In genomic region chr10:49941447-49942338, GRCh38 we compare ENCODE assay signal across 8 cellular contexts. TPM values are rescaled to one million over a fixed set of nuclear protein-coding genes. Genes with fewer than 3 reads are reported as not detected.
DNase-seq lines count a peak whose midpoint lies in the region; ATAC-seq, FAIRE-seq and TF ChIP-seq lines count a peak whose summit lies in the region.
"Not testable (repeated sequence)": the region's sequence is repeated elsewhere in the genome, so short reads cannot be mapped to it uniquely, and the experiment has no call there.

PARG (minus strand) TSS chr10:49942027; CDS start chr10:49941725, 302 bp downstream.
TIMM23B (plus strand) TSS chr10:49942053; CDS start chr10:49942195, 142 bp downstream.

- H3K56ac ChIP-seq in H1 (replicated peaks; ENCODE audit: insufficient read length, low read depth, low read length) = not testable (repeated sequence)

- not testable (repeated sequence) for H3K23ac ChIP-seq in H1 (ENCODE audit: insufficient read length); mesenchymal stem cell (ENCODE audit: low read length in 2 of 2)

- not testable (repeated sequence) for FAIRE-seq in H1 (lab: Jason Lieb, UNC)

- not testable (repeated sequence) for H2AFZ ChIP-seq in H1 (ENCODE audit: low read length)
- H2AFZ ChIP-seq in mesenchymal stem cell (ENCODE audit: low read depth, low read length) = peak within 1 kb of the TSS; percentile 77

- not testable (repeated sequence) for TF ChIP-seq RAD21 in H1 (IDR thresholded peaks at IDR 0.05 in 1 of 2, conservative IDR thresholded peaks at IDR 0.05 in 1 of 2; ENCODE audit: low read depth in 2 of 2, low read length in 2 of 2)

- 1% methylated on average over 62 of the region's 81 CpGs; no CpG with 5 or more reads in 1 of the 2 experiments for WGBS in H1 (ENCODE audit: extremely low coverage in 1 of 2, insufficient coverage in 1 of 2, insufficient read length in 1 of 2, insufficient replicate concordance in 2 of 2, low coverage in 1 of 2, low lambda C conversion rate in 2 of 2, missing lambda C conversion rate in 1 of 2), 2 experiments
- under 1% methylated on average over 78 of the region's 81 CpGs for WGBS in mesenchymal stem cell

- peak within 1 kb of the TSS; percentile 48; the same call in 1 of the 2 replicates for H3K18ac ChIP-seq in H1 (ENCODE audit: extremely low read depth, low read length)
- peak within 1 kb of the TSS; percentile 21 to 85 for H3K18ac ChIP-seq in mesenchymal stem cell (ENCODE audit: low read depth in 1 of 2, low read length in 2 of 2)

- CTCF ChIA-PET in activated CD8-positive, alpha-beta memory T cell treated with anti-CD3 and anti-CD28 coated beads, Interleukin-2, amount 10 ng/mL, durations not matched to agents 7 days and 5 days (lab: Charles Lee) = not testable (repeated sequence)
- CTCF ChIA-PET in H1 (lab: Charles Lee; ENCODE audit: partially characterized antibody) = interaction anchor here (1.2 kb wide), 1 partner anchor 348 kb away, joined by 4 read pairs; no protein-coding TSS in a partner anchor

- H3K4me3 Mint-ChIP-seq in activated CD8-positive, alpha-beta memory T cell treated with anti-CD3 and anti-CD28 coated beads, Interleukin-2, amount 10 ng/mL, durations not matched to agents 7 days and 5 days = peak within 1 kb of the TSS; percentile 99

- peak within 1 kb of the TSS; percentile 87 for H3K9ac ChIP-seq in NT2/D1 (ENCODE audit: insufficient read length, low read depth)
- H3K9ac ChIP-seq in H1 (replicated peaks in 1 of 4; ENCODE audit: extremely low read depth in 1 of 4, low read depth in 3 of 4, low read length in 3 of 4) = peak within 1 kb of the TSS; percentile 78 to 91 (median 82)
- peak within 1 kb of the TSS; percentile 98 for H3K9ac ChIP-seq in mesenchymal stem cell (ENCODE audit: low read length)

- H4K5ac ChIP-seq in H1 (ENCODE audit: insufficient read length, low read depth, low read length) = not testable (repeated sequence)

- peaks cover 30% of the 10 kb centered on the region for H3K4me1 Mint-ChIP-seq in activated CD8-positive, alpha-beta memory T cell treated with anti-CD3 and anti-CD28 coated beads, Interleukin-2, amount 10 ng/mL, durations not matched to agents 7 days and 5 days

- not testable (repeated sequence) for H2BK5ac ChIP-seq in H1 (ENCODE audit: low read depth, low read length)
- H2BK5ac ChIP-seq in mesenchymal stem cell (ENCODE audit: low read depth, low read length, poor library complexity, severe bottlenecking) = peak within 1 kb of the TSS; percentile 31

- H3K9me3 ChIP-seq in NT2/D1 (ENCODE audit: insufficient read depth, low read length); H1 (ENCODE audit: insufficient read depth in 2 of 2, low read depth in 1 of 2, low read length in 1 of 2); mesenchymal stem cell (ENCODE audit: control insufficient read depth, low read length): not testable (repeated sequence)

- peaks cover 9 to 52% of the 10 kb centered on the region in 2 experiments for H3K79me2 ChIP-seq in H1 (ENCODE audit: control insufficient read depth in 1 of 2, insufficient read depth in 2 of 2, low read length in 2 of 2)

- not testable (repeated sequence) for H3K4me1 ChIP-seq in NT2/D1 (ENCODE audit: insufficient read depth, insufficient read length); H1 (replicated peaks in 1 of 4; ENCODE audit: control insufficient read depth in 3 of 4, insufficient read depth in 4 of 4, low read length in 3 of 4); mesenchymal stem cell (ENCODE audit: control insufficient read depth, insufficient read depth, low read depth, low read length)

- TF ChIP-seq POLR2A in H1 (IDR thresholded peaks at IDR 0.05; ENCODE audit: control extremely low read depth in 1 of 2, low read depth in 2 of 2, low read length in 2 of 2) = peak; percentile 43 to 71

- H3K4ac ChIP-seq in H1 (replicated peaks; ENCODE audit: insufficient read length, low read depth, low read length) = not testable (repeated sequence)
- H3K4ac ChIP-seq in mesenchymal stem cell (ENCODE audit: low read depth in 1 of 2, low read length in 2 of 2) = peak within 1 kb of the TSS; percentile 51 to 69

- H3K23me2 ChIP-seq in H1 (ENCODE audit: low read depth, low read length) = not testable (repeated sequence)

- H3K27ac Mint-ChIP-seq in activated CD8-positive, alpha-beta memory T cell treated with anti-CD3 and anti-CD28 coated beads, Interleukin-2, amount 10 ng/mL, durations not matched to agents 7 days and 5 days = peak within 1 kb of the TSS; percentile 92

- peak; percentile 65 for ATAC-seq in GM21367 (IDR thresholded peaks at IDR 0.05; ENCODE audit: unreplicated experiment)
- peak; percentile 86 for ATAC-seq in activated CD8-positive, alpha-beta memory T cell treated with anti-CD3 and anti-CD28 coated beads, Interleukin-2, amount 10 ng/mL, durations not matched to agents 7 days and 5 days

- TF ChIP-seq EP300 in H1 (IDR thresholded peaks at IDR 0.05; ENCODE audit: borderline replicate concordance in 1 of 2, low read depth in 2 of 2, low read length in 2 of 2) = not testable (repeated sequence)

- POLR2A ChIA-PET in H1 (lab: Charles Lee; ENCODE audit: partially characterized antibody) = not testable (repeated sequence)

- not testable (repeated sequence) for H2BK12ac ChIP-seq in H1 (ENCODE audit: low read depth, low read length); mesenchymal stem cell (ENCODE audit: low read length in 2 of 2)

- not testable (repeated sequence) for H2AK5ac ChIP-seq in H1 (ENCODE audit: low read depth, low read length); mesenchymal stem cell (ENCODE audit: low read length, severe bottlenecking)

- not testable (repeated sequence) for TF ChIP-seq CTCF in H1 (IDR thresholded peaks at IDR 0.05; ENCODE audit: control extremely low read depth in 1 of 3, insufficient read depth in 1 of 3, low read depth in 1 of 3, low read length in 3 of 3)

- H4K20me1 ChIP-seq in H1 (replicated peaks in 1 of 2; ENCODE audit: control insufficient read depth in 1 of 2, insufficient read depth in 2 of 2, low read length in 2 of 2) = not testable (repeated sequence)

- not testable (repeated sequence) for H3K27me3 ChIP-seq in NT2/D1 (ENCODE audit: insufficient read depth, insufficient read length); H1 (replicated peaks in 1 of 4; ENCODE audit: control insufficient read depth in 3 of 4, extremely low read depth in 1 of 4, insufficient read depth in 3 of 4, low read length in 3 of 4); mesenchymal stem cell (ENCODE audit: control insufficient read depth in 1 of 2, insufficient read depth in 1 of 2, low read length in 2 of 2)

- not testable (repeated sequence) for H4K91ac ChIP-seq in H1 (replicated peaks; ENCODE audit: insufficient read length, low read length); mesenchymal stem cell (ENCODE audit: low read length)

- not testable (repeated sequence) for H2BK20ac ChIP-seq in H1 (ENCODE audit: low read length)

- H4K8ac ChIP-seq in H1 (ENCODE audit: extremely low read depth, insufficient read depth, low read length) (peak within 1 kb of the TSS; percentile 79; the same call in 1 of the 2 replicates), mesenchymal stem cell (ENCODE audit: low read length) (peak within 1 kb of the TSS; percentile 96)

- not testable (repeated sequence) for H3K36me3 Mint-ChIP-seq in activated CD8-positive, alpha-beta memory T cell treated with anti-CD3 and anti-CD28 coated beads, Interleukin-2, amount 10 ng/mL, durations not matched to agents 7 days and 5 days

- not testable (repeated sequence) for H2BK120ac ChIP-seq in H1 (replicated peaks; ENCODE audit: low read depth, low read length); mesenchymal stem cell (ENCODE audit: low read depth, low read length)

- not testable (repeated sequence) for H3K9me3 Mint-ChIP-seq in activated CD8-positive, alpha-beta memory T cell treated with anti-CD3 and anti-CD28 coated beads, Interleukin-2, amount 10 ng/mL, durations not matched to agents 7 days and 5 days (ENCODE audit: low read depth)

- peak within 1 kb of the TSS; percentile 81 for H3K27ac ChIP-seq in H1 (ENCODE audit: low read depth, low read length)
- peak within 1 kb of the TSS; percentile 73 for H3K27ac ChIP-seq in mesenchymal stem cell (ENCODE audit: low read length, poor library complexity, severe bottlenecking)

- not testable (repeated sequence) for H3K14ac ChIP-seq in H1 (ENCODE audit: insufficient read length); mesenchymal stem cell (ENCODE audit: low read length in 2 of 2)

- H3K36me3 ChIP-seq in NT2/D1 (ENCODE audit: insufficient read depth, insufficient read length, low read length); H1 (ENCODE audit: control insufficient read depth in 2 of 4, insufficient read depth in 4 of 4, low read length in 3 of 4); mesenchymal stem cell (ENCODE audit: control insufficient read depth in 1 of 2, insufficient read depth in 2 of 2, low read depth in 1 of 2, low read length in 2 of 2): not testable (repeated sequence)

- H3K4me3 ChIP-seq in NT2/D1 (ENCODE audit: insufficient read length, low read depth) = peak within 1 kb of the TSS; percentile 71
- peak within 1 kb of the TSS; percentile 68 to 86 (median 78) for H3K4me3 ChIP-seq in H1 (ENCODE audit: extremely low read depth in 1 of 4, insufficient read depth in 2 of 4, low read depth in 3 of 4, low read length in 4 of 4)
- H3K4me3 ChIP-seq in mesenchymal stem cell (ENCODE audit: insufficient read depth in 1 of 2, low read depth in 1 of 2, low read length in 2 of 2) = peak within 1 kb of the TSS; percentile 78 to 96

- H2BK15ac ChIP-seq in H1 (ENCODE audit: low read length); mesenchymal stem cell (ENCODE audit: low read depth, poor library complexity, severe bottlenecking): not testable (repeated sequence)

- not testable (repeated sequence) for H3K79me1 ChIP-seq in H1 (ENCODE audit: low read depth, low read length); mesenchymal stem cell (replicated peaks; ENCODE audit: low read length, poor library complexity, severe bottlenecking)

- not testable (repeated sequence) for H3K27me3 Mint-ChIP-seq in activated CD8-positive, alpha-beta memory T cell treated with anti-CD3 and anti-CD28 coated beads, Interleukin-2, amount 10 ng/mL, durations not matched to agents 7 days and 5 days

- peak within 1 kb of the TSS; percentile 80 to 83 for H3K4me2 ChIP-seq in H1 (ENCODE audit: insufficient read depth in 1 of 2, low read depth in 2 of 2, low read length in 2 of 2)
- peak within 1 kb of the TSS; percentile 49 for H3K4me2 ChIP-seq in mesenchymal stem cell (ENCODE audit: low read length, poor library complexity, severe bottlenecking)

- DNase-seq in COR-L47 (lab: John Stamatoyannopoulos, UW) (peak; percentile 31), HT1080 (ENCODE audit: low read depth) (peak; percentile 78), NT2/D1 (ENCODE audit: low read depth, low spot score) (peak; percentile 57), H1 (ENCODE audit: low read depth in 1 of 2, low spot score in 2 of 2) (peak; percentile 31 to 86), mesenchymal stem cell (peak; percentile 90)
- peak; percentile 85 for DNase-seq in activated CD8-positive, alpha-beta memory T cell treated with anti-CD3 and anti-CD28 coated beads, Interleukin-2, amount 10 ng/mL, durations not matched to agents 7 days and 5 days
- peak; percentile 61 to 64 (median 62) for DNase-seq in stimulated activated CD4-positive, alpha-beta T cell treated with anti-CD3 and anti-CD28 coated beads, TNF-alpha, amount 100 ng/mL, for 48 hours (ENCODE audit: low read depth in 3 of 3)

RNA-seq across cellular contexts. Expression of gene PARG, which starts in this region (rescaled TPM):
- 32.1 and 37.6 TPM in 2 replicates for total RNA-seq in HT1080 (2014; rRNA removed; shearing (Covaris generic))
- polyA plus RNA-seq in HT1080 (2015; cell fraction: cytosol; rRNA removed) = 25.4 and 25.9 TPM in 2 replicates
- 37.5 and 41.9 TPM in 2 replicates for polyA plus RNA-seq in HT1080 (2015; cell fraction: nucleus; rRNA removed)
- 10 to 100 TPM; 29.1 to 31.6 TPM for total RNA-seq in activated CD8-positive, alpha-beta memory T cell treated with anti-CD3 and anti-CD28 coated beads, Interleukin-2, amount 10 ng/mL, durations not matched to agents 7 days and 5 days
- 53.4 and 56.2 TPM in 2 replicates for total RNA-seq in H1 (2021; fragmentation: NEBNext Ultra II Directional; extraction: Animal tissue kit (Norgen Biotek cat#: 25700))
- polyA plus RNA-seq in H1 (2011; rRNA removed) = 13.3 and 14.7 TPM in 2 replicates
- polyA plus RNA-seq in H1 (2011; cell fraction: cytosol; rRNA removed) = 20.1 TPM
- 19.4 TPM for polyA plus RNA-seq in H1 (2011; cell fraction: nucleus; rRNA removed)
- 26.0 to 31.4 TPM (median 30.3 TPM) in 4 replicates for polyA plus RNA-seq in H1 (2012, experiment 1 of 2)
- 1.9 TPM for polyA plus RNA-seq in H1 (2012, experiment 2 of 2)
- 20.3 TPM for polyA plus RNA-seq in H1 (2013, experiment 1 of 2)
- 18.4 TPM for polyA plus RNA-seq in H1 (2013, experiment 2 of 2)
- 47.9 and 52.9 TPM in 2 replicates for polyA minus RNA-seq in H1 (2011; rRNA and poly(A)+ RNA removed)
- 31.1 TPM for polyA minus RNA-seq in H1 (2011; cell fraction: cytosol; rRNA and poly(A)+ RNA removed)
- polyA minus RNA-seq in H1 (2011; cell fraction: nucleus; rRNA and poly(A)+ RNA removed) = 94.5 TPM
- 9.1 TPM for polyA plus RNA-seq in mesenchymal stem cell (2013, experiment 1 of 2)
- polyA plus RNA-seq in mesenchymal stem cell (2013, experiment 2 of 2) = 9.3 TPM

RNA-seq across cellular contexts. Expression of gene TIMM23B, which starts in this region (rescaled TPM):
- total RNA-seq in HT1080 (2014; rRNA removed; shearing (Covaris generic)) = 16.1 and 20.4 TPM in 2 replicates
- polyA plus RNA-seq in HT1080 (2015; cell fraction: cytosol; rRNA removed) = 10.0 and 16.0 TPM in 2 replicates
- polyA plus RNA-seq in HT1080 (2015; cell fraction: nucleus; rRNA removed) = 40.3 and 45.6 TPM in 2 replicates
- total RNA-seq in activated CD8-positive, alpha-beta memory T cell treated with anti-CD3 and anti-CD28 coated beads, Interleukin-2, amount 10 ng/mL, durations not matched to agents 7 days and 5 days = 10 to 100 TPM; 18.5 to 19.6 TPM
- total RNA-seq in H1 (2021; fragmentation: NEBNext Ultra II Directional; extraction: Animal tissue kit (Norgen Biotek cat#: 25700)) = 13.8 and 14.4 TPM in 2 replicates
- 12.3 and 14.0 TPM in 2 replicates for polyA plus RNA-seq in H1 (2011; rRNA removed)
- 16.3 TPM for polyA plus RNA-seq in H1 (2011; cell fraction: cytosol; rRNA removed)
- polyA plus RNA-seq in H1 (2011; cell fraction: nucleus; rRNA removed) = 22.7 TPM
- 11.1 to 13.2 TPM (median 12.5 TPM) in 4 replicates for polyA plus RNA-seq in H1 (2012, experiment 1 of 2)
- polyA plus RNA-seq in H1 (2012, experiment 2 of 2) = 5.3 TPM
- polyA plus RNA-seq in H1 (2013, experiment 1 of 2) = 8.8 TPM
- 7.7 TPM for polyA plus RNA-seq in H1 (2013, experiment 2 of 2)
- 13.6 and 14.1 TPM in 2 replicates for polyA minus RNA-seq in H1 (2011; rRNA and poly(A)+ RNA removed)
- 15.9 TPM for polyA minus RNA-seq in H1 (2011; cell fraction: cytosol; rRNA and poly(A)+ RNA removed)
- 34.2 TPM for polyA minus RNA-seq in H1 (2011; cell fraction: nucleus; rRNA and poly(A)+ RNA removed)
- polyA plus RNA-seq in mesenchymal stem cell (2013, experiment 1 of 2) = 10.4 TPM
- 10.6 TPM for polyA plus RNA-seq in mesenchymal stem cell (2013, experiment 2 of 2)

Comparison
In these comparisons a context has a peak if more than half of its experiments do, and no peak if none do; other contexts are left out.
1. Peak in every context shown above with its lines: DNase-seq, ATAC-seq, H3K4me3 ChIP-seq and H3K27ac ChIP-seq.
2. DNase-seq: peak in every context shown above with its lines; median percentile 90 in mesenchymal stem cell; 85 in activated CD8-positive, alpha-beta memory T cell treated with anti-CD3 and anti-CD28 coated beads, Interleukin-2, amount 10 ng/mL, durations not matched to agents 7 days and 5 days; 78 in HT1080; 62 in stimulated activated CD4-positive, alpha-beta T cell treated with anti-CD3 and anti-CD28 coated beads, TNF-alpha, amount 100 ng/mL, for 48 hours; 58 in H1; 57 in NT2/D1; 31 in COR-L47.